ENCODE assay signal across 8 cellular contexts in genomic region chr1:204494281-204495077, GRCh38. TPM values are rescaled to one million over a fixed set of nuclear protein-coding genes. Genes with fewer than 3 reads are reported as not detected.
A peak's percentile ranks its signal among the peaks of the same experiment; 100 is the strongest.
DNase-seq lines count a peak whose midpoint lies in the region; ATAC-seq, FAIRE-seq and TF ChIP-seq lines count a peak whose summit lies in the region.

TSS of gene PIK3C2B (minus strand) at chr1:204494805. CDS start at chr1:204469802, 25,003 bp downstream.

- H2AFZ ChIP-seq in neuron (ENCODE audit: low read depth, low read length), result peak within 1 kb of the TSS; percentile 79

- intact Hi-C loops in testis (cut with DNase I; ENCODE audit: low total_unique reads), result no loop called here

- FAIRE-seq in H54 (lab: Jason Lieb, UNC), result no peak

- TF ChIP-seq CTCF in foreskin keratinocyte (conservative IDR thresholded peaks at IDR 0.05) (peak; percentile 67), testis (IDR thresholded peaks at IDR 0.05) (peak; percentile 31 to 62 (median 40))

- 0% methylated on average over 36 to 63 of the region's 69 CpGs for WGBS in testis, 2 donors

- ATAC-seq in foreskin keratinocyte, result peak; percentile 85

- H3K36me3 ChIP-seq in neuron (ENCODE audit: insufficient read depth, low read length), result peaks cover 9% of the 10 kb centered on the region
- no peaks in the 10 kb centered on the region for H3K36me3 ChIP-seq in testis (ENCODE audit: low read depth, missing control alignments)

- peak; percentile 13 for DNase-seq in GM04503 (ENCODE audit: low read depth)
- peak; percentile 86 for DNase-seq in H54 (ENCODE audit: insufficient read length, low spot score)
- DNase-seq in LoVo (ENCODE audit: low spot score), result peak; percentile 87
- DNase-seq in SHP77 (lab: John Stamatoyannopoulos, UW), result peak; percentile 72 to 79
- peak; percentile 32 to 60 (median 47) for DNase-seq in activated naive CD4-positive, alpha-beta T cell (lab: John Stamatoyannopoulos, UW)
- peak; percentile 36 to 66 for DNase-seq in foreskin keratinocyte
- peak; percentile 83 for DNase-seq in testis

- H3K27ac ChIP-seq in foreskin keratinocyte (no peak within 1 kb of the TSS), testis (peak within 1 kb of the TSS; percentile 80 to 87)

- H3K9me3 ChIP-seq in neuron (ENCODE audit: low read length), result no peaks in the 10 kb centered on the region
- H3K9me3 ChIP-seq in testis, result no peaks in the 10 kb centered on the region

- H3K4me1 ChIP-seq in foreskin keratinocyte (no peaks in the 10 kb centered on the region), neuron (ENCODE audit: insufficient read depth, low read length) (peaks cover 28% of the 10 kb centered on the region), testis (peaks cover 14% of the 10 kb centered on the region)

- TF ChIP-seq POLR2A in H54 (IDR thresholded peaks at IDR 0.05; ENCODE audit: low read depth, low read length) (peak; percentile 76), testis (IDR thresholded peaks at IDR 0.05) (no peak)

- peaks cover 7% of the 10 kb centered on the region for H3K27me3 ChIP-seq in foreskin keratinocyte
- no peaks in the 10 kb centered on the region for H3K27me3 ChIP-seq in neuron (ENCODE audit: insufficient read depth, low read length)
- H3K27me3 ChIP-seq in testis, result no peaks in the 10 kb centered on the region

- H3K4me3 ChIP-seq in neuron (ENCODE audit: low read length), result peak within 1 kb of the TSS; percentile 98
- peak within 1 kb of the TSS; percentile 65 to 79 for H3K4me3 ChIP-seq in testis

RNA-seq across cellular contexts. Expression of gene PIK3C2B, which starts in this region (rescaled TPM):
- total RNA-seq in foreskin keratinocyte, result 3.0 and 3.6 TPM in 2 replicates
- polyA plus RNA-seq in foreskin keratinocyte, result 0.58 and 0.69 TPM in 2 replicates
- 10 to 100 TPM; 12.7 to 20.1 TPM for total RNA-seq in testis
- polyA plus RNA-seq in testis (ENCODE audit: insufficient read depth, low read depth, low replicate concordance), result 7.6 TPM

Comparison
In these comparisons a context has a peak if more than half of its experiments do, and no peak if none do; other contexts are left out.
1. DNase-seq: peak in every context shown above with its lines; median percentile 87 in LoVo; 86 in H54; 83 in testis; 76 in SHP77; 51 in foreskin keratinocyte; 47 in activated naive CD4-positive, alpha-beta T cell; 13 in GM04503.